Comparison of ENCODE assay signal across 28 cellular contexts in genomic region chr16:72879846-72880245, GRCh38.
"Had no signal": no experiment of that assay in that cellular context is flagged by ENCODE, and none has a peak within 500 bp of the region (broad histone marks: within the 10 kb centered on the region; RNA-seq: fewer than 3 reads in every experiment).

No MANE protein-coding gene starts in this region.

- H2AFZ ChIP-seq: neural progenitor cell had no signal

- H3K27ac Mint-ChIP-seq: effector memory CD8-positive, alpha-beta T cell; immature natural killer cell; naive thymus-derived CD4-positive, alpha-beta T cell; nephron; neural progenitor cell; stimulated activated naive B cell treated with anti-CD40 and anti-IgM and Interleukin-4, amounts not matched to agents 10 μg/mL and 1 μg/mL and 100 μg/mL, for 72 hours; stimulated activated naive CD8-positive, alpha-beta T cell treated with anti-CD3 and anti-CD28 coated beads, Interleukin-15, Interleukin-2, amounts not matched to agents 100 ng/mL and 50 ng/mL, for 24 hours had no signal

- DNase-seq: dermis blood vessel endothelial cell; effector memory CD8-positive, alpha-beta T cell; erythroblast; esophagus squamous epithelium; foreskin melanocyte; hypothalamus; immature natural killer cell; islet precursor cell; kidney glomerular epithelial cell; left colon; mesendoderm; midbrain; naive thymus-derived CD4-positive, alpha-beta T cell; ovary; posterior cingulate gyrus; right lobe of liver; small intestine; stimulated activated CD4-positive, alpha-beta T cell treated with anti-CD3 and anti-CD28 coated beads, Interleukin-15, amount 100 ng/mL, for 24 hours; stimulated activated CD4-positive, alpha-beta T cell treated with anti-CD3 and anti-CD28 coated beads, Interleukin-2, amount 100 ng/mL, for 48 hours; stimulated activated naive B cell treated with anti-CD40 and anti-IgM and Interleukin-4, amounts not matched to agents 10 μg/mL and 1 μg/mL and 100 μg/mL, for 72 hours; upper lobe of right lung; uterus had no signal

- H3K27ac ChIP-seq: esophagus squamous epithelium, neural progenitor cell, ovary, thoracic aorta, tibial nerve, upper lobe of right lung, uterus had no signal

- H3K36me3 Mint-ChIP-seq: immature natural killer cell; naive thymus-derived CD4-positive, alpha-beta T cell had no signal

- H3K4me3 ChIP-seq: coronary artery, esophagus squamous epithelium, neural progenitor cell, ovary, right lobe of liver, thoracic aorta, tibial nerve, upper lobe of right lung, uterus had no signal

- H3K9me3 ChIP-seq: esophagus squamous epithelium, ovary, right lobe of liver, thoracic aorta, tibial nerve, upper lobe of right lung, uterus had no signal

- H3K36me3 ChIP-seq: neural progenitor cell, ovary, upper lobe of right lung, uterus had no signal

- ATAC-seq: effector memory CD8-positive, alpha-beta T cell; left colon; naive thymus-derived CD4-positive, alpha-beta T cell; stimulated activated naive B cell treated with anti-CD40 and anti-IgM and Interleukin-4, amounts not matched to agents 10 μg/mL and 1 μg/mL and 100 μg/mL, for 72 hours; upper lobe of right lung had no signal

- H3K4me3 Mint-ChIP-seq: effector memory CD8-positive, alpha-beta T cell; immature natural killer cell; naive thymus-derived CD4-positive, alpha-beta T cell; nephron; neural progenitor cell; stimulated activated naive B cell treated with anti-CD40 and anti-IgM and Interleukin-4, amounts not matched to agents 10 μg/mL and 1 μg/mL and 100 μg/mL, for 72 hours; stimulated activated naive CD8-positive, alpha-beta T cell treated with anti-CD3 and anti-CD28 coated beads, Interleukin-15, Interleukin-2, amounts not matched to agents 100 ng/mL and 50 ng/mL, for 24 hours had no signal

- H3K9me3 Mint-ChIP-seq: effector memory CD8-positive, alpha-beta T cell; immature natural killer cell; naive thymus-derived CD4-positive, alpha-beta T cell; nephron; neural progenitor cell; stimulated activated naive B cell treated with anti-CD40 and anti-IgM and Interleukin-4, amounts not matched to agents 10 μg/mL and 1 μg/mL and 100 μg/mL, for 72 hours; stimulated activated naive CD8-positive, alpha-beta T cell treated with anti-CD3 and anti-CD28 coated beads, Interleukin-15, Interleukin-2, amounts not matched to agents 100 ng/mL and 50 ng/mL, for 24 hours had no signal

- H3K4me2 ChIP-seq: neural progenitor cell had no signal

- H3K27me3 ChIP-seq: esophagus squamous epithelium, neural progenitor cell, ovary, right lobe of liver, tibial nerve, upper lobe of right lung, uterus had no signal

- H3K9ac ChIP-seq: neural progenitor cell had no signal

- H3K27me3 Mint-ChIP-seq: stimulated activated naive CD8-positive, alpha-beta T cell treated with anti-CD3 and anti-CD28 coated beads, Interleukin-15, Interleukin-2, amounts not matched to agents 100 ng/mL and 50 ng/mL, for 24 hours had no signal
